8 cellular contexts compared by ENCODE assay signal in the genomic region with DNA sequence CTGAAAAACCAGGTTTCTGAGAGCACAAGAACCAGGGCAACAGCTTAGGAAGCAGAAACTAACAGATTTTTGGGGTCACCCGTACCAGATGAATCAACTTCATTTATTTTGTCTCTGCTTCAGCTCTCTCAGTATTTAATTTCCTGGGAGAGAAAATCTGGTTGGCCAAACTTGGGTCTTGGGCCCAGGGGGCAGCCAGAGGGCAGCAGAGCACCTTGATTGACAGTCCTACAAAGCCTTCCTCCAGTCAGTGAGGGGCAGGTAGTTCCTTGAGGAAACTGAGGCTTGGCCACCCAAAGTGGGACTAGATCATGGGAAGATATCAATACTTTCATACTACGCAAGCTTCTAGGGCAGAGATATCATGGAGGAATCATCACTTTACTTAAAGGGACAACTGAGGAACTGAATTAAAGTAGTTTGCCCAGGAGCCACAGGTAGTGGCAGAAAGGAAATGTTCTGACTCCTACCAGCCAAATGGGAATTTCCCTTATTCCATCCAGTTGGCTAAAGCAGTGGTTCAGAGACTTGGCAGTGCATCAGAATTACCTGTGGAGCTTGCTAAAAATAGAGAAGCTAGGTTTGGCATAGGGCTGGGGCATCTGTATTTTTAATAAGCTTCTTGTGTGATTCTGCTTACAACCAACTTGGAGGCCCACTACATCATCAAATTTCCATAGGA. TPM values are rescaled to one million over a fixed set of nuclear protein-coding genes. Genes with fewer than 3 reads are reported as not detected.
A peak's percentile ranks its signal among the peaks of the same experiment; 100 is the strongest.
DNase-seq lines count a peak whose midpoint lies in the region; ATAC-seq and TF ChIP-seq lines count a peak whose summit lies in the region.

No MANE protein-coding gene starts in this region.

- no peaks in the 10 kb centered on the region for H3K27me3 ChIP-seq in MM.1S (replicated peaks; ENCODE audit: insufficient read depth, low read length)

- TF ChIP-seq CTCF in GM10266 (IDR thresholded peaks at IDR 0.05; ENCODE audit: control insufficient read depth, insufficient read depth, low read depth, missing control alignments), result peak; percentile 79
- peak; percentile 84 for TF ChIP-seq CTCF in MM.1S (IDR thresholded peaks at IDR 0.05; ENCODE audit: low read length)

- no peak overlapping the region for H3K9ac ChIP-seq in MM.1S (ENCODE audit: low read length)

- CTCF ChIA-PET in activated CD4-positive, alpha-beta memory T cell treated with anti-CD3 and anti-CD28 coated beads, Interleukin-2, amount 10 ng/mL, durations not matched to agents 7 days and 5 days (lab: Charles Lee), result interaction anchor here (0.6 to 6.8 kb wide), 34 partner anchors 9 to 255 kb away, joined by 3 to 96 read pairs (median 6); partner anchors contain the start of gene ARHGAP26

- H3K4me1 ChIP-seq in MM.1S (ENCODE audit: low read length), result no peaks in the 10 kb centered on the region

- no peaks in the 10 kb centered on the region for H3K79me2 ChIP-seq in MM.1S (ENCODE audit: low read length)

- H3K4me3 ChIP-seq in MM.1S (ENCODE audit: low read length), result no peak overlapping the region

- no peak overlapping the region for H3K4me2 ChIP-seq in MM.1S (ENCODE audit: low read depth, low read length)

- H3K36me3 Mint-ChIP-seq in activated CD4-positive, alpha-beta memory T cell treated with anti-CD3 and anti-CD28 coated beads, Interleukin-2, amount 10 ng/mL, durations not matched to agents 7 days and 5 days (ENCODE audit: low read depth), result no peaks in the 10 kb centered on the region

- H3K9me3 ChIP-seq in MM.1S (replicated peaks; ENCODE audit: insufficient read depth, low read length), result no peaks in the 10 kb centered on the region

- no peaks in the 10 kb centered on the region for H4K20me1 ChIP-seq in MM.1S (ENCODE audit: insufficient read depth, low read length)

- peaks cover 14% of the 10 kb centered on the region for H3K4me1 Mint-ChIP-seq in activated CD4-positive, alpha-beta memory T cell treated with anti-CD3 and anti-CD28 coated beads, Interleukin-2, amount 10 ng/mL, durations not matched to agents 7 days and 5 days

- DNase-seq in GM10266 (ENCODE audit: extremely low spot score) (peak; percentile 19), MM.1S (peak; percentile 43), epithelial cell of prostate (ENCODE audit: low read depth, low spot score) (no peak), retina (peak; percentile 32)
- DNase-seq in activated CD4-positive, alpha-beta memory T cell treated with anti-CD3 and anti-CD28 coated beads, Interleukin-2, amount 10 ng/mL, durations not matched to agents 7 days and 5 days, result peak; percentile 59

- H2AFZ ChIP-seq in MM.1S (ENCODE audit: low read length), result no peak overlapping the region

- POLR2A ChIA-PET in activated CD4-positive, alpha-beta memory T cell treated with anti-CD3 and anti-CD28 coated beads, Interleukin-2, amount 10 ng/mL, durations not matched to agents 7 days and 5 days (lab: Charles Lee), result interaction anchor here (1.0 kb wide), 1 partner anchor 118 kb away, joined by 3 read pairs; no protein-coding TSS in a partner anchor

- ATAC-seq in HG03196 (IDR thresholded peaks at IDR 0.05; ENCODE audit: unreplicated experiment), result no peak
- ATAC-seq in HG02870 (IDR thresholded peaks at IDR 0.05; ENCODE audit: unreplicated experiment), result no peak
- no peak for ATAC-seq in HG03432 (IDR thresholded peaks at IDR 0.05; ENCODE audit: unreplicated experiment)

- H3K27ac ChIP-seq in MM.1S (ENCODE audit: low read length) (no peak overlapping the region), epithelial cell of prostate (peak overlapping the region; percentile 34)

- H3K36me3 ChIP-seq in MM.1S (replicated peaks; ENCODE audit: insufficient read depth, low read length), result no peaks in the 10 kb centered on the region

- no peaks in the 10 kb centered on the region for H3K9me2 ChIP-seq in MM.1S (replicated peaks; ENCODE audit: insufficient read depth, low read length)

- no peaks in the 10 kb centered on the region for H3F3A ChIP-seq in MM.1S (ENCODE audit: insufficient read depth, low read length)

- H3K27ac Mint-ChIP-seq in activated CD4-positive, alpha-beta memory T cell treated with anti-CD3 and anti-CD28 coated beads, Interleukin-2, amount 10 ng/mL, durations not matched to agents 7 days and 5 days, result no peak overlapping the region

- H3K27me3 Mint-ChIP-seq in activated CD4-positive, alpha-beta memory T cell treated with anti-CD3 and anti-CD28 coated beads, Interleukin-2, amount 10 ng/mL, durations not matched to agents 7 days and 5 days, result peaks cover 4% of the 10 kb centered on the region

- no peaks in the 10 kb centered on the region for H3K9me3 Mint-ChIP-seq in activated CD4-positive, alpha-beta memory T cell treated with anti-CD3 and anti-CD28 coated beads, Interleukin-2, amount 10 ng/mL, durations not matched to agents 7 days and 5 days

- H3K4me3 Mint-ChIP-seq in activated CD4-positive, alpha-beta memory T cell treated with anti-CD3 and anti-CD28 coated beads, Interleukin-2, amount 10 ng/mL, durations not matched to agents 7 days and 5 days, result no peak overlapping the region

RNA-seq across cellular contexts. Expression of gene ARHGAP26, which starts 21.5 kb away (rescaled TPM):
- total RNA-seq in activated CD4-positive, alpha-beta memory T cell treated with anti-CD3 and anti-CD28 coated beads, Interleukin-2, amount 10 ng/mL, durations not matched to agents 7 days and 5 days, result 10 to 100 TPM; 14.8 to 17.1 TPM
